Comparison of ENCODE assay signal across 12 cellular contexts in genomic region chr17:57110152-57110542, GRCh38. TPM values are rescaled to one million over a fixed set of nuclear protein-coding genes. Genes with fewer than 3 reads are reported as not detected.
DNase-seq lines count a peak whose midpoint lies in the region; ATAC-seq and TF ChIP-seq lines count a peak whose summit lies in the region.
"Had no signal": no experiment of that assay in that cellular context is flagged by ENCODE, and none has a peak within 500 bp of the region (broad histone marks: within the 10 kb centered on the region; RNA-seq: fewer than 3 reads in every experiment).

No MANE protein-coding gene starts in this region.

- intact Hi-C loops in MCF 10A (cut with micrococcal nuclease): no loop called here
- intact Hi-C loops in left ventricle myocardium superior (cut with micrococcal nuclease): no loop called here
- intact Hi-C loops in vagina (cut with DNase I): loop anchor here (10.0 kb wide), 2 partner anchors 105 to 425 kb away; no protein-coding TSS in a partner anchor

- no peak overlapping the region for H3K27ac Mint-ChIP-seq in MCF 10A (ENCODE audit: low read depth, unreplicated experiment)
- H3K27ac Mint-ChIP-seq in activated naive CD8-positive, alpha-beta T cell treated with anti-CD3 and anti-CD28 coated beads for 36 hours: no peak overlapping the region

- H3K9me3 ChIP-seq in vagina: no peaks in the 10 kb centered on the region

- TF ChIP-seq POLR2A in vagina (IDR thresholded peaks at IDR 0.05): no peak

- H3K4me1 Mint-ChIP-seq in MCF 10A (ENCODE audit: insufficient read depth, unreplicated experiment): peaks cover 19% of the 10 kb centered on the region
- H3K4me1 Mint-ChIP-seq in activated naive CD8-positive, alpha-beta T cell treated with anti-CD3 and anti-CD28 coated beads for 36 hours: peaks cover 6% of the 10 kb centered on the region
- H3K4me1 Mint-ChIP-seq: immature natural killer cell had no signal

- H3K9me3 Mint-ChIP-seq in MCF 10A (ENCODE audit: unreplicated experiment): no peaks in the 10 kb centered on the region
- H3K9me3 Mint-ChIP-seq in activated naive CD8-positive, alpha-beta T cell treated with anti-CD3 and anti-CD28 coated beads for 36 hours: no peaks in the 10 kb centered on the region
- H3K9me3 Mint-ChIP-seq: immature natural killer cell had no signal

- peaks cover 0 to 18% of the 10 kb centered on the region in 2 donors for H3K36me3 ChIP-seq in vagina

- peak overlapping the region; percentile 26 for H3K27ac ChIP-seq in vagina

- POLR2A ChIA-PET in MCF 10A (lab: Yijun Ruan, JAX): interaction anchor here (0.6 to 1.3 kb wide), 4 partner anchors 10 to 715 kb away, joined by 3 to 6 read pairs (median 4); no protein-coding TSS in a partner anchor

- no TSS peak for BruUV-seq in MCF 10A (replicated peaks; lab: Mats Ljungman, UMichigan)

- H3K4me3 Mint-ChIP-seq in MCF 10A (ENCODE audit: unreplicated experiment): no peak overlapping the region
- no peak overlapping the region for H3K4me3 Mint-ChIP-seq in activated naive CD8-positive, alpha-beta T cell treated with anti-CD3 and anti-CD28 coated beads for 36 hours
- H3K4me3 Mint-ChIP-seq: immature natural killer cell had no signal

- CTCF ChIA-PET in MCF 10A (lab: Yijun Ruan, JAX): interaction anchor here (0.6 to 1.8 kb wide), 6 partner anchors 11 to 724 kb away, joined by 3 to 8 read pairs (median 4); no protein-coding TSS in a partner anchor

- H3K27me3 Mint-ChIP-seq in MCF 10A (ENCODE audit: insufficient read depth, unreplicated experiment): no peaks in the 10 kb centered on the region
- no peaks in the 10 kb centered on the region for H3K27me3 Mint-ChIP-seq in activated naive CD8-positive, alpha-beta T cell treated with anti-CD3 and anti-CD28 coated beads for 36 hours

- DNase-seq in MCF 10A (ENCODE audit: unreplicated experiment) (no peak), left ventricle myocardium superior (peak; percentile 70), putamen (ENCODE audit: low spot score) (peak; percentile 56), vagina (ENCODE audit: extremely low spot score in 2 of 2) (no peak), middle frontal gyrus (ENCODE audit: extremely low spot score, low spot score) (no peak), EL (no peak)
- DNase-seq in activated naive CD8-positive, alpha-beta T cell treated with anti-CD3 and anti-CD28 coated beads for 36 hours: no peak
- DNase-seq: activated CD4-positive, CD25-positive, alpha-beta regulatory T cell; activated gamma-delta T cell treated with Interleukin-2 at 50 U/mL for 16 hours; immature natural killer cell; stimulated activated CD4-positive, alpha-beta T cell treated with anti-CD3 and anti-CD28 coated beads, Interleukin-1b, Interleukin-23, amount 100 ng/mL, for 48 hours; T-helper 1 cell had no signal

- peak; percentile 51 for ATAC-seq in left ventricle myocardium superior

- TF ChIP-seq CTCF in MCF 10A (IDR thresholded peaks at IDR 0.05; ENCODE audit: unreplicated experiment): peak; percentile 7
- no peak for TF ChIP-seq CTCF in vagina (IDR thresholded peaks at IDR 0.05)

- peaks cover 30% of the 10 kb centered on the region for H3K36me3 Mint-ChIP-seq in MCF 10A (ENCODE audit: insufficient read depth, unreplicated experiment)
- peaks cover 6% of the 10 kb centered on the region for H3K36me3 Mint-ChIP-seq in activated naive CD8-positive, alpha-beta T cell treated with anti-CD3 and anti-CD28 coated beads for 36 hours

- peaks cover 53% of the 10 kb centered on the region for H3K4me1 ChIP-seq in vagina

- no peaks in the 10 kb centered on the region for H3K27me3 ChIP-seq in vagina

- H3K4me3 ChIP-seq in vagina: no peak overlapping the region

RNA-seq across cellular contexts. Expression of gene AKAP1, which starts 25.1 kb away (rescaled TPM):
- total RNA-seq in MCF 10A (2022) (19.6 and 32.4 TPM in 2 replicates), left ventricle myocardium superior (282 TPM), vagina (94.3 TPM)
- 10 to 100 TPM; 39.5 to 43.2 TPM for total RNA-seq in activated naive CD8-positive, alpha-beta T cell treated with anti-CD3 and anti-CD28 coated beads for 36 hours

Comparison
In these comparisons a context has a peak if more than half of its experiments do, and no peak if none do; other contexts are left out.
1. DNase-seq: peak in left ventricle myocardium superior (single experiment) and putamen (single experiment); none in MCF 10A (single experiment), vagina (0 of 2), middle frontal gyrus (single experiment), EL (single experiment) and activated naive CD8-positive, alpha-beta T cell treated with anti-CD3 and anti-CD28 coated beads for 36 hours (single experiment).